8 cellular contexts compared by ENCODE assay signal in genomic region chr3:114694251-114694650, GRCh38.
"Had no signal": no experiment of that assay in that cellular context is flagged by ENCODE, and none has a peak within 500 bp of the region (broad histone marks: within the 10 kb centered on the region; RNA-seq: fewer than 3 reads in every experiment).

No MANE protein-coding gene starts in this region.

- ATAC-seq: HCT116, HepG2 had no signal

- H3K4me3 ChIP-seq: GM23248 had no signal

- H3K27ac ChIP-seq: GM23248, KMS-11 had no signal

- DNase-seq: GM23248, H9, HFFc6, Karpas-422, KBM-7 had no signal
